Comparison of ENCODE assay signal across 1 cellular context in the genomic region with DNA sequence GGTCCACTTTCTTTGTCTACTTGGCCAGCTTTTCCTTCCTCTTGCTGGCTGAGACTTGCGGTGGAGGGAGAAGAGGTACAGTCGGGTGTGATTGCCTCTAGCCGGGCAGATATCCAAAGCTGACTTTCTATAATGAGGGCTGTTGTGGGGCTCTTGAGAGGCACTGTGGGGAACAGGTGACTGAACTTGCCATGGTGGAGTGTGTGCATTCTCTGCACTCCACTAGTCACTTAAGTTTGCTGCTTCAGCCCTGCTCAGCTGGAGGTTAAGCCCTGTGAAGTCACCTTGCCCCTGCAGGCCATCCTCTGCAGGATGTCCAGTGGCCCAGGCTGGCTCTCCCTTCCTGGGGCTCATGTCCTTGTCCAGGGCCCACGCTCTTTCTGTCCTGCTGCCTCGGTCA.
TF ChIP-seq lines count a peak whose summit lies in the region.

No MANE protein-coding gene starts in this region.

TF ChIP-seq in H1, 55 proteins besides CTCF, POLR2A, EP300 and RAD21:
- TF ChIP-seq SIRT6 (IDR thresholded peaks at IDR 0.05; ENCODE audit: low read length) (no peak), RBBP5 (IDR thresholded peaks at IDR 0.05; ENCODE audit: borderline replicate concordance, low read depth, low read length) (no peak), SUZ12 (IDR thresholded peaks at IDR 0.05; ENCODE audit: low read length) (no peak), CREB1 (IDR thresholded peaks at IDR 0.05) (no peak), SRF (IDR thresholded peaks at IDR 0.05; ENCODE audit: low read depth, low read length) (no peak), CHD2 (IDR thresholded peaks at IDR 0.05; ENCODE audit: low read length) (no peak), POLR2AphosphoS5 (IDR thresholded peaks at IDR 0.05; ENCODE audit: low read depth, low read length) (no peak), NRF1 (IDR thresholded peaks at IDR 0.05; ENCODE audit: low read depth, low read length) (no peak), TBP (IDR thresholded peaks at IDR 0.05; ENCODE audit: low read depth, low read length) (no peak), CBX5 (IDR thresholded peaks at IDR 0.05; ENCODE audit: low read depth, low read length) (no peak)
